ENCODE assay signal across 17 cellular contexts in the genomic region with DNA sequence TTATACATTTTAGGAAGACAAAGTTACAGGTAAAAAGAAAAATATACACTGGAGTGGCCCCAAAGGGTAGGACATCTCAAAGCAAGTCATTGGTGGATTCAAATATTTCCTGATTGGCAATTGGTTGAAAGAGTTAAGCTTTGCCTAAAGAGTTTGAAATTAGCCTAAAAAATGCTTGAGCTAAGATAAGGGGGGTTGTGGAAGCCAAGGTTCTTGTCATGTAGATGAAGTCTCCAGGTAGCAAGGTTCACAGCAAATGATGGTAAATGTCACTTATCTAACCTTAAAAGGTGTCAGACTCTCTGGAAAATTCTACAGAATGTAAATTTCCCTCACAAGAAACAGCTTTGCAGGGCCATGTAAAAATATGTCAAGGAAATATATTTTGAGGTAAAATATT.
DNase-seq lines count a peak whose midpoint lies in the region; ATAC-seq and TF ChIP-seq lines count a peak whose summit lies in the region.
"Had no signal": no experiment of that assay in that cellular context is flagged by ENCODE, and none has a peak within 500 bp of the region (broad histone marks: within the 10 kb centered on the region; RNA-seq: fewer than 3 reads in every experiment).

No MANE protein-coding gene starts in this region.

- H3K4me2 ChIP-seq in GM23338: no peak overlapping the region
- H3K4me2 ChIP-seq: BLaER1 had no signal

- no peaks in the 10 kb centered on the region for H3K79me2 ChIP-seq in GM23338 (replicated peaks; ENCODE audit: insufficient read depth)

- peaks cover 21% of the 10 kb centered on the region for H3K36me3 Mint-ChIP-seq in GM23338 (ENCODE audit: low read depth)
- H3K36me3 Mint-ChIP-seq in WTC11: peaks cover 24% of the 10 kb centered on the region
- H3K36me3 Mint-ChIP-seq: CD4-positive, CD25-positive, alpha-beta regulatory T cell; CD8-positive, alpha-beta T cell had no signal

- no peak overlapping the region for H2AFZ ChIP-seq in GM23338

- no peak overlapping the region for H3K4me3 Mint-ChIP-seq in GM23338
- no peak overlapping the region for H3K4me3 Mint-ChIP-seq in WTC11
- H3K4me3 Mint-ChIP-seq: B cell; CD4-positive, CD25-positive, alpha-beta regulatory T cell; CD8-positive, alpha-beta T cell; H9 had no signal

- H3K27me3 ChIP-seq in GM23338 (ENCODE audit: insufficient read depth): no peaks in the 10 kb centered on the region
- H3K27me3 ChIP-seq: BLaER1 had no signal

- H3K9me2 ChIP-seq in GM23338 (ENCODE audit: insufficient read depth): no peaks in the 10 kb centered on the region

- H3K27ac ChIP-seq in GM23338 (ENCODE audit: low read depth): no peak overlapping the region
- H3K27ac ChIP-seq: 22Rv1, BLaER1, C4-2B had no signal

- ATAC-seq in GM23338 (no peak), WTC11 (peak; percentile 78), GM19035 (IDR thresholded peaks at IDR 0.05; ENCODE audit: unreplicated experiment) (no peak)
- ATAC-seq: CD8-positive, alpha-beta T cell; HCT116 had no signal

- H3F3A ChIP-seq in GM23338 (replicated peaks; ENCODE audit: low read depth): no peaks in the 10 kb centered on the region

- CTCF ChIA-PET in WTC11 (lab: Charles Lee): no interaction called here

- no peaks in the 10 kb centered on the region for H3K36me3 ChIP-seq in GM23338 (ENCODE audit: insufficient read depth)
- H3K36me3 ChIP-seq: BLaER1 had no signal

- DNase-seq in GM23338 (ENCODE audit: low spot score): peak; percentile 45
- DNase-seq in WTC11 (ENCODE audit: low spot score): no peak
- DNase-seq in iPS DF 19.7 (ENCODE audit: low read depth, low spot score): peak; percentile 50
- no peak for DNase-seq in NCI-H345 treated with DMSO at 0.1 percent for 48 hours (lab: John Stamatoyannopoulos, UW; ENCODE audit: unreplicated experiment)
- DNase-seq in COR-L47 (lab: John Stamatoyannopoulos, UW): no peak
- DNase-seq: CD4-positive, CD25-positive, alpha-beta regulatory T cell; CD8-positive, alpha-beta T cell; DMS 273 treated with DMSO at 0.1 percent for 48 hours; DMS79 treated with DMSO at 0.1 percent for 48 hours; GF-D8; H9 had no signal

- no peak overlapping the region for H3K4me3 ChIP-seq in GM23338
- H3K4me3 ChIP-seq: BLaER1 had no signal

- no peaks in the 10 kb centered on the region for H3K4me1 ChIP-seq in GM23338 (ENCODE audit: insufficient read depth)
- H3K4me1 ChIP-seq: BLaER1 had no signal

- H3K4me1 Mint-ChIP-seq in GM23338: peaks cover 11% of the 10 kb centered on the region
- peaks cover 18% of the 10 kb centered on the region for H3K4me1 Mint-ChIP-seq in WTC11
- H3K4me1 Mint-ChIP-seq: B cell; CD4-positive, CD25-positive, alpha-beta regulatory T cell had no signal

- H3K9me3 Mint-ChIP-seq in GM23338 (peaks cover 15% of the 10 kb centered on the region; the same call in 2 of the 3 replicates), WTC11 (peaks cover 30% of the 10 kb centered on the region)

- peak overlapping the region; percentile 31 for H3K27ac Mint-ChIP-seq in GM23338
- no peak overlapping the region for H3K27ac Mint-ChIP-seq in WTC11
- H3K27ac Mint-ChIP-seq: B cell; CD4-positive, CD25-positive, alpha-beta regulatory T cell; CD8-positive, alpha-beta T cell had no signal

- TF ChIP-seq CTCF in GM23338 (conservative IDR thresholded peaks at IDR 0.05; ENCODE audit: low read depth in 2 of 2): no peak
- no peak for TF ChIP-seq CTCF in WTC11 (IDR thresholded peaks at IDR 0.05)

- no peaks in the 10 kb centered on the region for H4K20me1 ChIP-seq in GM23338 (replicated peaks; ENCODE audit: insufficient read depth)
- H4K20me1 ChIP-seq: BLaER1 had no signal

- H3K27me3 Mint-ChIP-seq in GM23338 (ENCODE audit: insufficient read depth, low read depth, poor library complexity): peaks cover 1% of the 10 kb centered on the region
- no peaks in the 10 kb centered on the region for H3K27me3 Mint-ChIP-seq in WTC11 (ENCODE audit: low read depth)
- H3K27me3 Mint-ChIP-seq: B cell; CD4-positive, CD25-positive, alpha-beta regulatory T cell had no signal

- POLR2A ChIA-PET in WTC11 (lab: Charles Lee): no interaction called here

TF ChIP-seq in GM23338, 12 proteins besides CTCF, POLR2A, EP300 and RAD21 (continues in another document):
- TF ChIP-seq STAT1 (IDR thresholded peaks at IDR 0.05; ENCODE audit: unreplicated experiment): no peak
- TF ChIP-seq, protein P1, sequence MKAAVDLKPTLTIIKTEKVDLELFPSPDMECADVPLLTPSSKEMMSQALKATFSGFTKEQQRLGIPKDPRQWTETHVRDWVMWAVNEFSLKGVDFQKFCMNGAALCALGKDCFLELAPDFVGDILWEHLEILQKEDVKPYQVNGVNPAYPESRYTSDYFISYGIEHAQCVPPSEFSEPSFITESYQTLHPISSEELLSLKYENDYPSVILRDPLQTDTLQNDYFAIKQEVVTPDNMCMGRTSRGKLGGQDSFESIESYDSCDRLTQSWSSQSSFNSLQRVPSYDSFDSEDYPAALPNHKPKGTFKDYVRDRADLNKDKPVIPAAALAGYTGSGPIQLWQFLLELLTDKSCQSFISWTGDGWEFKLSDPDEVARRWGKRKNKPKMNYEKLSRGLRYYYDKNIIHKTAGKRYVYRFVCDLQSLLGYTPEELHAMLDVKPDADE (IDR thresholded peaks at IDR 0.05): no peak
- TF ChIP-seq CREB1 (CRISPR knock-in tag; IDR thresholded peaks at IDR 0.05; ENCODE audit: low read depth): no peak
- no peak for TF ChIP-seq JUNB (IDR thresholded peaks at IDR 0.05; ENCODE audit: unreplicated experiment)
- no peak for TF ChIP-seq NANOG (IDR thresholded peaks at IDR 0.05; ENCODE audit: borderline replicate concordance)

TF ChIP-seq in WTC11, 78 proteins besides CTCF, POLR2A, EP300 and RAD21:
- no peak for TF ChIP-seq ETV6 (CRISPR knock-in tag; IDR thresholded peaks at IDR 0.05)

Comparison
In these comparisons a context has a peak if more than half of its experiments do, and no peak if none do; other contexts are left out.
1. DNase-seq: peak in GM23338 (single experiment) and iPS DF 19.7 (single experiment); none in WTC11 (single experiment), NCI-H345 treated with DMSO at 0.1 percent for 48 hours (single experiment) and COR-L47 (single experiment).